8 cellular contexts compared by ENCODE assay signal in genomic region chr14:74019408-74019714, GRCh38. TPM values are rescaled to one million over a fixed set of nuclear protein-coding genes. Genes with fewer than 3 reads are reported as not detected.
DNase-seq lines count a peak whose midpoint lies in the region; ATAC-seq and TF ChIP-seq lines count a peak whose summit lies in the region.

No MANE protein-coding gene starts in this region.

- no peaks in the 10 kb centered on the region for H3K36me3 Mint-ChIP-seq in naive B cell

- H3K9me3 Mint-ChIP-seq in naive B cell: no peaks in the 10 kb centered on the region

- peak overlapping the region; percentile 90 to 97 (median 94) for H3K4me3 Mint-ChIP-seq in naive B cell

- H3K27me3 ChIP-seq in BE2C (no peaks in the 10 kb centered on the region), HUES64 (ENCODE audit: insufficient read depth, low read length) (0 out of 2 replicates have a peak, but pooled peaks cover 4% of the 10 kb centered on the region)

- DNase-seq in BE2C (no peak), caudate nucleus (lab: John Stamatoyannopoulos, UW) (no peak), naive B cell (no peak), A172 (ENCODE audit: low spot score) (no peak), NCI-H69 (lab: John Stamatoyannopoulos, UW) (no peak), HEK293T (ENCODE audit: extremely low spot score) (no peak)
- no peak for DNase-seq in stimulated activated CD4-positive, alpha-beta T cell treated with anti-CD3 and anti-CD28 coated beads, Interleukin-4, amount 100 ng/mL, for 1 hour

- H3K9me3 ChIP-seq in BE2C (no peaks in the 10 kb centered on the region), HUES64 (ENCODE audit: insufficient read depth, low read depth, low read length) (no peaks in the 10 kb centered on the region)

- peak overlapping the region; percentile 84; the same call in 1 of the 2 replicates for H3K9ac ChIP-seq in HUES64 (ENCODE audit: low read depth, low read length)

- no peak for ATAC-seq in naive B cell (ENCODE audit: low read depth in 2 of 2)

- POLR2A ChIA-PET in HEK293T (lab: Yijun Ruan, JAX): interaction anchor here (0.7 to 1.3 kb wide), 6 partner anchors 12 to 374 kb away, joined by 3 to 4 read pairs (median 4); partner anchors contain the start of genes COQ6 and FAM161B

- TF ChIP-seq CTCF in BE2C (IDR thresholded peaks at IDR 0.05; ENCODE audit: low read depth, low read length): no peak

- H3K4me1 Mint-ChIP-seq in naive B cell: peaks cover 14 to 18% (median 14%) of the 10 kb centered on the region in 3 donors

- peak overlapping the region; percentile 93 to 99 (median 97) for H3K27ac Mint-ChIP-seq in naive B cell

- H3K4me1 ChIP-seq in BE2C (no peaks in the 10 kb centered on the region), HUES64 (ENCODE audit: insufficient read depth, low read length) (no peaks in the 10 kb centered on the region)

- 4% methylated on average over 17 of the region's 17 CpGs for WGBS in HUES64

- peak overlapping the region; percentile 96 for H3K4me3 ChIP-seq in BE2C (ENCODE audit: low read depth, low read length)
- peak overlapping the region; percentile 92 for H3K4me3 ChIP-seq in HUES64 (ENCODE audit: low read length)

- H3K27ac ChIP-seq in HUES64 (ENCODE audit: low read depth, low read length) (no peak overlapping the region), caudate nucleus (ENCODE audit: low read depth, low read length) (peak overlapping the region; percentile 45)

- no peaks in the 10 kb centered on the region for H3K27me3 Mint-ChIP-seq in naive B cell

- CTCF ChIA-PET in HEK293T (lab: Yijun Ruan, JAX): no interaction called here

- H3K36me3 ChIP-seq in BE2C: no peaks in the 10 kb centered on the region
- H3K36me3 ChIP-seq in HUES64 (ENCODE audit: insufficient read depth, low read length): peaks cover 3% of the 10 kb centered on the region; the same call in 1 of the 2 replicates

TF ChIP-seq in HEK293T, 16 proteins besides CTCF, POLR2A, EP300 and RAD21:
- TF ChIP-seq ELF4 (IDR thresholded peaks at IDR 0.05) (no peak), FOXK2 (IDR thresholded peaks at IDR 0.05) (no peak), PKNOX1 (IDR thresholded peaks at IDR 0.05) (no peak), ARNT (IDR thresholded peaks at IDR 0.05) (no peak), TARDBP (IDR thresholded peaks at IDR 0.05) (no peak), ZNF384 (IDR thresholded peaks at IDR 0.05) (no peak), CTBP1 (IDR thresholded peaks at IDR 0.05; ENCODE audit: borderline replicate concordance) (no peak), LEF1 (IDR thresholded peaks at IDR 0.05; ENCODE audit: borderline replicate concordance) (no peak), SP1 (IDR thresholded peaks at IDR 0.05) (no peak), L3MBTL2 (conservative IDR thresholded peaks at IDR 0.05) (no peak), FOXA1 (IDR thresholded peaks at IDR 0.05) (no peak), NFRKB (IDR thresholded peaks at IDR 0.05) (no peak), SUZ12 (IDR thresholded peaks at IDR 0.05) (no peak), HDGF (IDR thresholded peaks at IDR 0.05; ENCODE audit: borderline replicate concordance) (no peak), FOXM1 (IDR thresholded peaks at IDR 0.05; ENCODE audit: borderline replicate concordance) (no peak), BHLHE40 (IDR thresholded peaks at IDR 0.05; ENCODE audit: borderline replicate concordance) (no peak)

RNA-seq across cellular contexts. Expression of gene BBOF1, which starts 0.2 kb away (rescaled TPM):
- polyA plus RNA-seq in BE2C (2012; ENCODE audit: insufficient read depth, insufficient read length, low read depth): 0.59 TPM
- polyA plus RNA-seq in HUES64 (2013, experiment 1 of 2): 1.0 TPM
- polyA plus RNA-seq in HUES64 (2013, experiment 2 of 2): 0.95 TPM
- polyA plus RNA-seq in naive B cell (ENCODE audit: low read depth in 6 of 6): 1 to 10 TPM; 1.2 to 5.8 (median 2.0) TPM
- total RNA-seq in A172 (2014; rRNA removed; shearing (Covaris generic)): 4.8 and 8.5 TPM in 2 replicates

RNA-seq across cellular contexts. Expression of gene ENTPD5, which starts 0.3 kb away (rescaled TPM):
- polyA plus RNA-seq in BE2C (2012; ENCODE audit: insufficient read depth, insufficient read length, low read depth): 8.3 TPM
- 3.2 TPM for polyA plus RNA-seq in HUES64 (2013, experiment 1 of 2)
- 4.6 TPM for polyA plus RNA-seq in HUES64 (2013, experiment 2 of 2)
- polyA plus RNA-seq in naive B cell (ENCODE audit: low read depth in 6 of 6): 1 to 10 TPM; 2.3 to 5.7 (median 5.0) TPM
- total RNA-seq in A172 (2014; rRNA removed; shearing (Covaris generic)): 4.7 and 4.8 TPM in 2 replicates
